20 cellular contexts compared by ENCODE assay signal in the genomic region with DNA sequence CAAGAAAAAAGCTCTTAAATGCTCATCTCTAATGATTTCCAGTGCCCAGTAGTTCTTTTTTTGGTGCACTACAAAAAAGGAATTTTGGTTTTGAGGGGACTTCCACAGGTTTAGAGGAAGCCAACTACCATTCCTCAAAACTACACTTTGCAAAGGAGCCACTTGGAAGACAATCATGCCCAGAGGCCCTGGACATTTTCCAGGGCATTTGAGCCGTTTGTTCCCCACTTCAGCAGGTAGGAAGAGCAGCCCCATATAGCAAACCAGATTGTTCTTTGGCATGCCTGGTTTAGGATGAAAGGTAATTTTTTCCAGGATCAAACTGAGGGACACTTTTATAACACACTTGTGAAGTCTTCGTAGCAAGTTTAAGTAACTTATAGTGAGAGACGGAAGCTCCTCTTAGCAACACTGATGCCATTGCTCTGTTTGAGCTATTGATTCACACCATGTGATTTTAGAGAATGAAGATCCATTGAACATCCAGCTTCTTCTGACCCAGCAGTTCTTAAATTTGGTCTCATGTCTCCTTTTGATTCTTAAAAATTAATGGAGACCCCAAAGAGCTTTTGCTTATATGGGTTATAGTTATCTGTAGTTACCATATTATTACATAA.
DNase-seq lines count a peak whose midpoint lies in the region; ATAC-seq and TF ChIP-seq lines count a peak whose summit lies in the region.
"Had no signal": no experiment of that assay in that cellular context is flagged by ENCODE, and none has a peak within 500 bp of the region (broad histone marks: within the 10 kb centered on the region; RNA-seq: fewer than 3 reads in every experiment).

No MANE protein-coding gene starts in this region.

- 50% methylated on average over 3 of the region's 3 CpGs for WGBS in mammary epithelial cell (ENCODE audit: low coverage, missing lambda C conversion rate)
- WGBS in mesendoderm (ENCODE audit: extremely low coverage, insufficient coverage, low lambda C conversion rate) = no CpG with 5 or more reads among the region's 3 CpGs
- WGBS in transverse colon (ENCODE audit: low coverage in 1 of 2), 2 donors = 70 to 90% methylated on average over 3 of the region's 3 CpGs
- 69 to 71% methylated on average over 3 of the region's 3 CpGs for WGBS in aorta, 2 donors
- WGBS in neuronal stem cell (ENCODE audit: extremely low coverage in 2 of 2, insufficient read length in 2 of 2, insufficient replicate concordance in 1 of 2), 2 donors = no CpG with 5 or more reads among the region's 3 CpGs

- no peak overlapping the region for H2BK120ac ChIP-seq in mesendoderm (ENCODE audit: low read depth, low read length)
- H2BK120ac ChIP-seq in neuronal stem cell (ENCODE audit: low read depth, low read length) = no peak overlapping the region

- no peak for TF ChIP-seq POLR2A in transverse colon (IDR thresholded peaks at IDR 0.05)

- no TSS peak for BruUV-seq in MCF 10A (replicated peaks; lab: Mats Ljungman, UMichigan)
- BruUV-seq in mammary epithelial cell (replicated peaks; lab: Mats Ljungman, UMichigan) = no TSS peak

- H2AK5ac ChIP-seq in mesendoderm (ENCODE audit: low read length) (no peak overlapping the region), neuronal stem cell (ENCODE audit: low read depth, low read length) (no peak overlapping the region)

- H3K18ac ChIP-seq in mesendoderm (ENCODE audit: low read length) = no peak overlapping the region
- H3K18ac ChIP-seq in neuronal stem cell (ENCODE audit: low read length) = no peak overlapping the region

- in situ Hi-C loops in mammary epithelial cell (cut with MboI; ENCODE audit: low sequenced_read_pairs in 2 of 2) (no loop called here), transverse colon (cut with MboI; ENCODE audit: low pct_ligation_motif_present in 1 of 4, low pct_unique_long_range_greater_than_20kb in 1 of 4, low sequenced_read_pairs in 3 of 4) (no loop called here)

- peaks cover 14% of the 10 kb centered on the region for H3K4me1 ChIP-seq in mammary epithelial cell (ENCODE audit: insufficient read depth, low read length)
- H3K4me1 ChIP-seq in mesendoderm (ENCODE audit: control insufficient read depth, low read depth, low read length) = no peaks in the 10 kb centered on the region
- H3K4me1 ChIP-seq in transverse colon = peaks cover 29 to 92% (median 62%) of the 10 kb centered on the region in 4 donors
- peaks cover 30% of the 10 kb centered on the region for H3K4me1 ChIP-seq in CD4-positive, alpha-beta memory T cell (ENCODE audit: insufficient read depth, low read length)
- H3K4me1 ChIP-seq in aorta (ENCODE audit: control insufficient read depth in 1 of 2, insufficient read depth in 2 of 2, low read length in 2 of 2) = peaks cover 11 to 27% of the 10 kb centered on the region in 2 donors
- no peaks in the 10 kb centered on the region for H3K4me1 ChIP-seq in neuronal stem cell (ENCODE audit: control insufficient read depth in 2 of 2, insufficient read depth in 1 of 2, low read depth in 1 of 2, low read length in 2 of 2)

- TF ChIP-seq CTCF in MCF 10A (IDR thresholded peaks at IDR 0.05; ENCODE audit: unreplicated experiment) (no peak), mammary epithelial cell (conservative IDR thresholded peaks at IDR 0.05 in 1 of 2, IDR thresholded peaks at IDR 0.05 in 1 of 2; ENCODE audit: extremely low read depth in 1 of 2, insufficient read depth in 1 of 2, low read depth in 1 of 2, low read length in 2 of 2) (no peak), activated B cell treated with CpG ODN at 0.5 μM for 24 hours (IDR thresholded peaks at IDR 0.05) (no peak), transverse colon (IDR thresholded peaks at IDR 0.05) (no peak)

- no peaks in the 10 kb centered on the region for H3K79me2 ChIP-seq in mammary epithelial cell (ENCODE audit: insufficient read depth, low read length)
- H3K79me2 ChIP-seq in mesendoderm (ENCODE audit: control insufficient read depth, insufficient read depth, low read length) = no peaks in the 10 kb centered on the region

- H3K36me3 Mint-ChIP-seq in MCF 10A (ENCODE audit: insufficient read depth, unreplicated experiment) = peaks cover 12% of the 10 kb centered on the region
- peaks cover 41% of the 10 kb centered on the region for H3K36me3 Mint-ChIP-seq in activated B cell treated with CpG ODN at 0.5 μM for 24 hours (ENCODE audit: low read depth)
- H3K36me3 Mint-ChIP-seq in CD4-positive, alpha-beta memory T cell = peaks cover 39 to 41% of the 10 kb centered on the region in 2 donors

- H3K4me2 ChIP-seq in mammary epithelial cell (ENCODE audit: insufficient read depth, low read depth, low read length) = no peak overlapping the region
- no peak overlapping the region for H3K4me2 ChIP-seq in mesendoderm (ENCODE audit: low read length)
- no peak overlapping the region for H3K4me2 ChIP-seq in neuronal stem cell (ENCODE audit: insufficient read depth, low read length, poor library complexity, severe bottlenecking)

- ATAC-seq in activated B cell treated with CpG ODN at 0.5 μM for 24 hours (ENCODE audit: low read depth) (no peak), aorta (ENCODE audit: low FRiP score) (no peak)
- ATAC-seq: PC-3 had no signal

- no peak for TF ChIP-seq EP300 in transverse colon (IDR thresholded peaks at IDR 0.05; ENCODE audit: low read depth)

- no peak overlapping the region for H3K27ac Mint-ChIP-seq in MCF 10A (ENCODE audit: low read depth, unreplicated experiment)
- peak overlapping the region; percentile 95 for H3K27ac Mint-ChIP-seq in activated B cell treated with CpG ODN at 0.5 μM for 24 hours
- peak overlapping the region in 1 of 7 donors; percentile 24 for H3K27ac Mint-ChIP-seq in CD4-positive, alpha-beta memory T cell
- H3K27ac Mint-ChIP-seq: stimulated activated memory B cell treated with anti-CD40 and anti-IgM and Interleukin-4, amounts not matched to agents 10 μg/mL and 1 μg/mL and 100 μg/mL, for 72 hours had no signal

- H4K5ac ChIP-seq in mesendoderm (ENCODE audit: low read length) = no peak overlapping the region

- H3K27ac ChIP-seq in mammary epithelial cell (ENCODE audit: insufficient read depth, low read depth, low read length) (no peak overlapping the region), mesendoderm (ENCODE audit: low read depth, low read length) (no peak overlapping the region), transverse colon (peak overlapping the region; percentile 10 to 86 (median 78)), aorta (ENCODE audit: low read depth in 1 of 2, low read length in 2 of 2) (no peak overlapping the region), neuronal stem cell (replicated peaks; ENCODE audit: low read length) (no peak overlapping the region)
- no peak overlapping the region for H3K27ac ChIP-seq in CD4-positive, alpha-beta memory T cell (ENCODE audit: low read depth, low read length)
- H3K27ac ChIP-seq: ovary, SK-N-MC had no signal

- no peak overlapping the region for H2BK5ac ChIP-seq in mesendoderm (ENCODE audit: low read length)
- H2BK5ac ChIP-seq in neuronal stem cell (ENCODE audit: low read length) = no peak overlapping the region

- peak overlapping the region; percentile 66 for H3K4ac ChIP-seq in mesendoderm (ENCODE audit: low read depth, low read length)
- H3K4ac ChIP-seq in neuronal stem cell (ENCODE audit: low read length) = no peak overlapping the region

- H3K9ac ChIP-seq in mammary epithelial cell (ENCODE audit: insufficient read depth, low read length) (no peak overlapping the region), mesendoderm (ENCODE audit: low read length) (no peak overlapping the region), neuronal stem cell (ENCODE audit: low read depth, low read length, poor library complexity) (no peak overlapping the region)

- dilution Hi-C loops in mammary epithelial cell (cut with HindIII; ENCODE audit: low sequenced_read_pairs) = no loop called here

- POLR2A ChIA-PET in MCF 10A (lab: Yijun Ruan, JAX) (interaction anchor here (0.6 kb wide), 1 partner anchor 381 kb away, joined by 5 read pairs; no protein-coding TSS in a partner anchor), activated B cell treated with CpG ODN at 0.5 μM for 24 hours (lab: Charles Lee) (interaction anchor here (0.9 to 3.8 kb wide), 9 partner anchors 17 to 187 kb away, joined by 3 to 34 read pairs (median 10); a partner anchor contains a TSS)
- POLR2A ChIA-PET in CD4-positive, alpha-beta memory T cell (lab: Charles Lee; ENCODE audit: partially characterized antibody) = interaction anchor here (1.4 kb wide), 1 partner anchor 15 kb away, joined by 4 read pairs; no protein-coding TSS in a partner anchor

- intact Hi-C loops in MCF 10A (cut with micrococcal nuclease) (loop anchor here (10.0 kb wide), 1 partner anchor 253 kb away; no protein-coding TSS in a partner anchor), mammary epithelial cell (cut with micrococcal nuclease) (no loop called here), activated B cell treated with CpG ODN at 0.5 μM for 24 hours (cut with micrococcal nuclease) (loop anchor here (2.0 to 10.0 kb wide), 4 partner anchors 519 to 1697 kb away; a partner anchor contains a TSS), transverse colon (cut with DNase I; ENCODE audit: low total_unique reads) (no loop called here), aorta (cut with DNase I) (loop anchor here (5.0 kb wide), 2 partner anchors 50 to 185 kb away; no protein-coding TSS in a partner anchor)
- intact Hi-C loops in CD4-positive, alpha-beta memory T cell (cut with micrococcal nuclease) = no loop called here

- H3K36me3 ChIP-seq in mammary epithelial cell (ENCODE audit: insufficient read depth, low read length) (peaks cover 4% of the 10 kb centered on the region), mesendoderm (ENCODE audit: control insufficient read depth, insufficient read depth, low read length) (no peaks in the 10 kb centered on the region), transverse colon (no peaks in the 10 kb centered on the region), aorta (ENCODE audit: control insufficient read depth in 1 of 2, insufficient read depth in 2 of 2, low read length in 1 of 2) (peaks cover 0 to 3% of the 10 kb centered on the region in 2 donors), neuronal stem cell (replicated peaks in 1 of 2; ENCODE audit: control insufficient read depth in 2 of 2, insufficient read depth in 2 of 2, low read length in 2 of 2) (peaks cover 1 to 32% of the 10 kb centered on the region in 2 donors)
- peaks cover 13% of the 10 kb centered on the region for H3K36me3 ChIP-seq in CD4-positive, alpha-beta memory T cell (ENCODE audit: insufficient read depth, low read length)
- H3K36me3 ChIP-seq: ovary had no signal

- no peak overlapping the region for H3K56ac ChIP-seq in mesendoderm (ENCODE audit: low read length)

- H3K9me3 ChIP-seq in mammary epithelial cell (replicated peaks; ENCODE audit: insufficient read depth, low read length) (no peaks in the 10 kb centered on the region), transverse colon (no peaks in the 10 kb centered on the region), aorta (ENCODE audit: control insufficient read depth, low read length) (no peaks in the 10 kb centered on the region), neuronal stem cell (replicated peaks in 1 of 2; ENCODE audit: control insufficient read depth in 2 of 2, insufficient read depth in 1 of 2, low read depth in 1 of 2, low read length in 2 of 2) (no peaks in the 10 kb centered on the region)
- H3K9me3 ChIP-seq in CD4-positive, alpha-beta memory T cell (ENCODE audit: control insufficient read depth in 1 of 2, low read length in 2 of 2) = no peaks in the 10 kb centered on the region
- H3K9me3 ChIP-seq: heart left ventricle, ovary had no signal

- H3K4me1 Mint-ChIP-seq in MCF 10A (ENCODE audit: insufficient read depth, unreplicated experiment) (peaks cover 26% of the 10 kb centered on the region), activated B cell treated with CpG ODN at 0.5 μM for 24 hours (peaks cover 72% of the 10 kb centered on the region)
- peaks cover 32 to 57% (median 43%) of the 10 kb centered on the region in 4 donors for H3K4me1 Mint-ChIP-seq in CD4-positive, alpha-beta memory T cell

- H3K27me3 Mint-ChIP-seq in MCF 10A (ENCODE audit: insufficient read depth, unreplicated experiment) = no peaks in the 10 kb centered on the region
- H3K27me3 Mint-ChIP-seq in activated B cell treated with CpG ODN at 0.5 μM for 24 hours = no peaks in the 10 kb centered on the region
- no peaks in the 10 kb centered on the region for H3K27me3 Mint-ChIP-seq in CD4-positive, alpha-beta memory T cell
- H3K27me3 Mint-ChIP-seq: brain; stimulated activated memory B cell treated with anti-CD40 and anti-IgM and Interleukin-4, amounts not matched to agents 10 μg/mL and 1 μg/mL and 100 μg/mL, for 72 hours had no signal

- no peaks in the 10 kb centered on the region for H3K27me3 ChIP-seq in mammary epithelial cell (ENCODE audit: insufficient read depth, low read length)
- no peaks in the 10 kb centered on the region for H3K27me3 ChIP-seq in mesendoderm (ENCODE audit: insufficient read depth, low read length, poor library complexity)
- no peaks in the 10 kb centered on the region for H3K27me3 ChIP-seq in transverse colon
- H3K27me3 ChIP-seq in CD4-positive, alpha-beta memory T cell (ENCODE audit: insufficient read depth, low read length) = no peaks in the 10 kb centered on the region
- H3K27me3 ChIP-seq in aorta (ENCODE audit: control insufficient read depth in 1 of 2, insufficient read depth in 2 of 2, low read length in 1 of 2) = no peaks in the 10 kb centered on the region
- no peaks in the 10 kb centered on the region for H3K27me3 ChIP-seq in neuronal stem cell (ENCODE audit: control insufficient read depth in 3 of 3, insufficient read depth in 3 of 3, low read depth in 1 of 3, low read length in 3 of 3)
- H3K27me3 ChIP-seq: heart left ventricle, ovary had no signal

- no peak overlapping the region for H3K14ac ChIP-seq in neuronal stem cell (ENCODE audit: low read length)

- H3K4me3 ChIP-seq in mammary epithelial cell (replicated peaks in 1 of 3; ENCODE audit: insufficient read depth in 1 of 3, low read depth in 2 of 3, low read length in 3 of 3) (no peak overlapping the region), mesendoderm (ENCODE audit: low read length) (no peak overlapping the region), transverse colon (no peak overlapping the region), aorta (ENCODE audit: low read length in 2 of 2) (no peak overlapping the region), neuronal stem cell (ENCODE audit: low read length in 2 of 2) (no peak overlapping the region)
- no peak overlapping the region for H3K4me3 ChIP-seq in CD4-positive, alpha-beta memory T cell (ENCODE audit: low read length in 2 of 2)
- H3K4me3 ChIP-seq: heart left ventricle, ovary, SK-N-MC had no signal

- H2BK12ac ChIP-seq in neuronal stem cell (ENCODE audit: low read length) = no peak overlapping the region

- H3K4me3 Mint-ChIP-seq in MCF 10A (ENCODE audit: unreplicated experiment) = no peak overlapping the region
- no peak overlapping the region for H3K4me3 Mint-ChIP-seq in activated B cell treated with CpG ODN at 0.5 μM for 24 hours
- H3K4me3 Mint-ChIP-seq in CD4-positive, alpha-beta memory T cell = no peak overlapping the region
- H3K4me3 Mint-ChIP-seq: brain; stimulated activated memory B cell treated with anti-CD40 and anti-IgM and Interleukin-4, amounts not matched to agents 10 μg/mL and 1 μg/mL and 100 μg/mL, for 72 hours had no signal

- H3K79me1 ChIP-seq in mesendoderm (ENCODE audit: low read length) (no peaks in the 10 kb centered on the region), neuronal stem cell (ENCODE audit: low read depth, low read length) (no peaks in the 10 kb centered on the region)

- peak; percentile 36 for DNase-seq in MCF 10A (ENCODE audit: unreplicated experiment)
- DNase-seq in mammary epithelial cell = no peak
- no peak for DNase-seq in activated B cell treated with CpG ODN at 0.5 μM for 24 hours
- DNase-seq in mesendoderm = no peak
- DNase-seq in transverse colon = no peak
- no peak for DNase-seq in CD4-positive, alpha-beta memory T cell
- DNase-seq in aorta = no peak
- DNase-seq in neuronal stem cell (ENCODE audit: low spot score) = no peak
- DNase-seq: activated CD4-positive, alpha-beta T cell treated with anti-CD3 and anti-CD28 coated beads, Interleukin-2, amount 50 U/mL, for 48 hours; dermis blood vessel endothelial cell; GDM1; heart left ventricle; mesenchymal stem cell; NCI-H1417 treated with DMSO at 0.1 percent for 48 hours; ovary; PC-3; small intestine had no signal

- CTCF ChIA-PET in MCF 10A (lab: Yijun Ruan, JAX) (interaction anchor here (0.6 to 0.7 kb wide), 2 partner anchors 99 to 520 kb away, joined by 3 read pairs; no protein-coding TSS in a partner anchor), mammary epithelial cell (lab: Charles Lee; ENCODE audit: low non-redundant PET) (no interaction called here), activated B cell treated with CpG ODN at 0.5 μM for 24 hours (lab: Charles Lee) (interaction anchor here (1.7 to 2.5 kb wide), 2 partner anchors 78 to 196 kb away, joined by 4 to 17 read pairs; no protein-coding TSS in a partner anchor)
- CTCF ChIA-PET in CD4-positive, alpha-beta memory T cell (lab: Charles Lee; ENCODE audit: partially characterized antibody) = interaction anchor here (0.9 to 1.2 kb wide), 2 partner anchors 187 to 196 kb away, joined by 3 to 4 read pairs; no protein-coding TSS in a partner anchor

- H3K23ac ChIP-seq in mesendoderm (ENCODE audit: low read length) = no peak overlapping the region
- H3K23ac ChIP-seq in neuronal stem cell (ENCODE audit: low read depth, low read length, poor library complexity) = no peak overlapping the region

- no peaks in the 10 kb centered on the region for H3K9me3 Mint-ChIP-seq in MCF 10A (ENCODE audit: unreplicated experiment)
- no peaks in the 10 kb centered on the region for H3K9me3 Mint-ChIP-seq in activated B cell treated with CpG ODN at 0.5 μM for 24 hours
- H3K9me3 Mint-ChIP-seq in CD4-positive, alpha-beta memory T cell = no peaks in the 10 kb centered on the region
- H3K9me3 Mint-ChIP-seq: brain; stimulated activated memory B cell treated with anti-CD40 and anti-IgM and Interleukin-4, amounts not matched to agents 10 μg/mL and 1 μg/mL and 100 μg/mL, for 72 hours had no signal

- H2BK15ac ChIP-seq in mesendoderm (replicated peaks; ENCODE audit: low read depth) (no peak overlapping the region), neuronal stem cell (ENCODE audit: low read length) (no peak overlapping the region)

- H4K8ac ChIP-seq in mesendoderm (ENCODE audit: low read depth, low read length) = no peak overlapping the region
- H4K8ac ChIP-seq in neuronal stem cell (ENCODE audit: low read depth, low read length) = no peak overlapping the region

- H4K20me1 ChIP-seq in mammary epithelial cell (ENCODE audit: insufficient read depth, low read length) = no peaks in the 10 kb centered on the region

- H4K91ac ChIP-seq in neuronal stem cell (ENCODE audit: low read depth, low read length, poor library complexity) = no peak overlapping the region

- H2AFZ ChIP-seq in mammary epithelial cell (ENCODE audit: low read depth, low read length) (no peak overlapping the region), neuronal stem cell (ENCODE audit: low read length) (no peak overlapping the region)

Comparison
In these comparisons a context has a peak if more than half of its experiments do, and no peak if none do; other contexts are left out.
1. intact Hi-C loops: an anchor here in MCF 10A (10.0 kb wide), activated B cell treated with CpG ODN at 0.5 μM for 24 hours (2.0 to 10.0 kb wide) and aorta (5.0 kb wide); none called in mammary epithelial cell, transverse colon and CD4-positive, alpha-beta memory T cell.
2. H3K27ac ChIP-seq: peak in transverse colon (4 of 4); none in mammary epithelial cell (single experiment), mesendoderm (single experiment), CD4-positive, alpha-beta memory T cell (single experiment), aorta (0 of 2) and neuronal stem cell (single experiment).